Comparison of ENCODE assay signal across 25 cellular contexts in genomic region chr22:48417143-48418070, GRCh38.
DNase-seq lines count a peak whose midpoint lies in the region; ATAC-seq, FAIRE-seq and TF ChIP-seq lines count a peak whose summit lies in the region.
"Had no signal": no experiment of that assay in that cellular context is flagged by ENCODE, and none has a peak within 500 bp of the region (broad histone marks: within the 10 kb centered on the region; RNA-seq: fewer than 3 reads in every experiment).

No MANE protein-coding gene starts in this region.

- H3K27ac ChIP-seq in H1 (ENCODE audit: low read depth, low read length), result no peak overlapping the region
- H3K27ac ChIP-seq in neuronal stem cell (replicated peaks; ENCODE audit: low read length), result no peak overlapping the region
- H3K27ac ChIP-seq in upper lobe of right lung, result no peak overlapping the region
- H3K27ac ChIP-seq: 22Rv1, C4-2B had no signal

- H3K79me2 ChIP-seq in H1 (ENCODE audit: control insufficient read depth in 1 of 2, insufficient read depth in 2 of 2, low read length in 2 of 2), result no peaks in the 10 kb centered on the region

- H3K9me3 ChIP-seq in H1 (ENCODE audit: insufficient read depth in 2 of 2, low read depth in 1 of 2, low read length in 1 of 2) (no peaks in the 10 kb centered on the region), neuronal stem cell (replicated peaks in 1 of 2; ENCODE audit: control insufficient read depth in 2 of 2, insufficient read depth in 1 of 2, low read depth in 1 of 2, low read length in 2 of 2) (no peaks in the 10 kb centered on the region), upper lobe of right lung (no peaks in the 10 kb centered on the region)
- H3K9me3 ChIP-seq: Caco-2 had no signal

- H3K18ac ChIP-seq in H1 (ENCODE audit: extremely low read depth, low read length) (no peak overlapping the region), neuronal stem cell (ENCODE audit: low read length) (peak overlapping the region; percentile 69)

- H3K4me3 ChIP-seq in H1 (ENCODE audit: extremely low read depth in 1 of 4, insufficient read depth in 2 of 4, low read depth in 3 of 4, low read length in 4 of 4) (no peak overlapping the region), neuronal stem cell (ENCODE audit: low read length in 2 of 2) (no peak overlapping the region), upper lobe of right lung (no peak overlapping the region)
- H3K4me3 ChIP-seq: K562 had no signal

- no peak for ATAC-seq in upper lobe of right lung
- ATAC-seq: CD8-positive, alpha-beta T cell; K562 had no signal

- intact Hi-C loops in upper lobe of right lung (cut with DNase I), result no loop called here

- H3K36me3 ChIP-seq in H1 (ENCODE audit: control insufficient read depth in 2 of 4, insufficient read depth in 4 of 4, low read length in 3 of 4), result no peaks in the 10 kb centered on the region
- H3K36me3 ChIP-seq in neuronal stem cell (replicated peaks in 1 of 2; ENCODE audit: control insufficient read depth in 2 of 2, insufficient read depth in 2 of 2, low read length in 2 of 2), result no peaks in the 10 kb centered on the region
- H3K36me3 ChIP-seq in upper lobe of right lung, result no peaks in the 10 kb centered on the region

- H4K5ac ChIP-seq in H1 (ENCODE audit: insufficient read length, low read depth, low read length), result no peak overlapping the region

- 90% methylated on average over 25 of the region's 25 CpGs; no CpG with 5 or more reads in 1 of the 2 experiments for WGBS in H1 (ENCODE audit: extremely low coverage in 1 of 2, insufficient coverage in 1 of 2, insufficient read length in 1 of 2, insufficient replicate concordance in 2 of 2, low coverage in 1 of 2, low lambda C conversion rate in 2 of 2, missing lambda C conversion rate in 1 of 2), 2 experiments
- no CpG with 5 or more reads among the region's 25 CpGs for WGBS in neuronal stem cell (ENCODE audit: extremely low coverage in 2 of 2, insufficient read length in 2 of 2, insufficient replicate concordance in 1 of 2), 2 donors

- POLR2A ChIA-PET in H1 (lab: Charles Lee; ENCODE audit: partially characterized antibody), result interaction anchor here (0.9 kb wide), 1 partner anchor 112 kb away, joined by 3 read pairs; no protein-coding TSS in a partner anchor

- no peak overlapping the region for H2BK15ac ChIP-seq in H1 (ENCODE audit: low read length)
- H2BK15ac ChIP-seq in neuronal stem cell (ENCODE audit: low read length), result peak overlapping the region; percentile 46

- no peak overlapping the region for H3K4me2 ChIP-seq in H1 (ENCODE audit: insufficient read depth in 1 of 2, low read depth in 2 of 2, low read length in 2 of 2)
- H3K4me2 ChIP-seq in neuronal stem cell (ENCODE audit: insufficient read depth, low read length, poor library complexity, severe bottlenecking), result no peak overlapping the region

- H2BK12ac ChIP-seq in H1 (ENCODE audit: low read depth, low read length), result no peak overlapping the region
- H2BK12ac ChIP-seq in neuronal stem cell (ENCODE audit: low read length), result no peak overlapping the region

- peaks cover 6% of the 10 kb centered on the region; the same call in 1 of the 2 replicates for H3K23me2 ChIP-seq in H1 (ENCODE audit: low read depth, low read length)

- no peaks in the 10 kb centered on the region for H4K20me1 ChIP-seq in H1 (replicated peaks in 1 of 2; ENCODE audit: control insufficient read depth in 1 of 2, insufficient read depth in 2 of 2, low read length in 2 of 2)

- no peak overlapping the region for H2AK5ac ChIP-seq in H1 (ENCODE audit: low read depth, low read length)
- peak overlapping the region; percentile 31 for H2AK5ac ChIP-seq in neuronal stem cell (ENCODE audit: low read depth, low read length)

- no peak overlapping the region for H3K56ac ChIP-seq in H1 (replicated peaks; ENCODE audit: insufficient read length, low read depth, low read length)

- H3K23ac ChIP-seq in H1 (ENCODE audit: insufficient read length) (no peak overlapping the region), neuronal stem cell (ENCODE audit: low read depth, low read length, poor library complexity) (peak overlapping the region; percentile 32)

- no peak for TF ChIP-seq RAD21 in H1 (IDR thresholded peaks at IDR 0.05 in 1 of 2, conservative IDR thresholded peaks at IDR 0.05 in 1 of 2; ENCODE audit: low read depth in 2 of 2, low read length in 2 of 2)

- H2BK5ac ChIP-seq in H1 (ENCODE audit: low read depth, low read length) (no peak overlapping the region), neuronal stem cell (ENCODE audit: low read length) (no peak overlapping the region)

- H3K4me1 ChIP-seq in H1 (replicated peaks in 1 of 4; ENCODE audit: control insufficient read depth in 3 of 4, insufficient read depth in 4 of 4, low read length in 3 of 4), result peaks cover 0 to 3% (median 0%) of the 10 kb centered on the region in 4 experiments; a peak in 3 of 7 replicates
- H3K4me1 ChIP-seq in neuronal stem cell (ENCODE audit: control insufficient read depth in 2 of 2, insufficient read depth in 1 of 2, low read depth in 1 of 2, low read length in 2 of 2), result peaks cover 0 to 6% of the 10 kb centered on the region in 2 donors
- H3K4me1 ChIP-seq in upper lobe of right lung, result no peaks in the 10 kb centered on the region
- H3K4me1 ChIP-seq: Caco-2 had no signal

- H3K79me1 ChIP-seq in H1 (ENCODE audit: low read depth, low read length) (no peaks in the 10 kb centered on the region), neuronal stem cell (ENCODE audit: low read depth, low read length) (no peaks in the 10 kb centered on the region)

- H3K27me3 ChIP-seq in H1 (replicated peaks in 1 of 4; ENCODE audit: control insufficient read depth in 3 of 4, extremely low read depth in 1 of 4, insufficient read depth in 3 of 4, low read length in 3 of 4) (no peaks in the 10 kb centered on the region; a peak in 1 of 7 replicates), neuronal stem cell (ENCODE audit: control insufficient read depth in 3 of 3, insufficient read depth in 3 of 3, low read depth in 1 of 3, low read length in 3 of 3) (no peaks in the 10 kb centered on the region), upper lobe of right lung (no peaks in the 10 kb centered on the region)

- H2AFZ ChIP-seq in H1 (ENCODE audit: low read length) (no peak overlapping the region), neuronal stem cell (ENCODE audit: low read length) (no peak overlapping the region)

- FAIRE-seq in H1 (lab: Jason Lieb, UNC) (no peak), H54 (lab: Jason Lieb, UNC) (no peak)
- FAIRE-seq: GM12891, K562, RCC 7860 had no signal

- H4K91ac ChIP-seq in H1 (replicated peaks; ENCODE audit: insufficient read length, low read length), result no peak overlapping the region
- H4K91ac ChIP-seq in neuronal stem cell (ENCODE audit: low read depth, low read length, poor library complexity), result no peak overlapping the region

- H2BK20ac ChIP-seq in H1 (ENCODE audit: low read length), result no peak overlapping the region

- TF ChIP-seq POLR2A in H1 (IDR thresholded peaks at IDR 0.05; ENCODE audit: control extremely low read depth in 1 of 2, low read depth in 2 of 2, low read length in 2 of 2), result no peak
- TF ChIP-seq POLR2A in H54 (IDR thresholded peaks at IDR 0.05; ENCODE audit: low read depth, low read length), result no peak

- H3K14ac ChIP-seq in H1 (ENCODE audit: insufficient read length), result no peak overlapping the region
- H3K14ac ChIP-seq in neuronal stem cell (ENCODE audit: low read length), result no peak overlapping the region

- H3K4ac ChIP-seq in H1 (replicated peaks; ENCODE audit: insufficient read length, low read depth, low read length), result no peak overlapping the region
- no peak overlapping the region for H3K4ac ChIP-seq in neuronal stem cell (ENCODE audit: low read length)

- TF ChIP-seq CTCF in H1 (IDR thresholded peaks at IDR 0.05; ENCODE audit: control extremely low read depth in 1 of 3, insufficient read depth in 1 of 3, low read depth in 1 of 3, low read length in 3 of 3) (no peak), upper lobe of right lung (IDR thresholded peaks at IDR 0.05) (no peak)

- TF ChIP-seq EP300 in H1 (IDR thresholded peaks at IDR 0.05; ENCODE audit: borderline replicate concordance in 1 of 2, low read depth in 2 of 2, low read length in 2 of 2), result no peak

- H4K8ac ChIP-seq in H1 (ENCODE audit: extremely low read depth, insufficient read depth, low read length) (peak overlapping the region; percentile 18; the same call in 1 of the 2 replicates), neuronal stem cell (ENCODE audit: low read depth, low read length) (no peak overlapping the region)

- CTCF ChIA-PET in H1 (lab: Charles Lee; ENCODE audit: partially characterized antibody), result interaction anchor here (0.6 to 1.6 kb wide), 3 partner anchors 17 to 140 kb away, joined by 3 read pairs; no protein-coding TSS in a partner anchor

- no peak overlapping the region for H2BK120ac ChIP-seq in H1 (replicated peaks; ENCODE audit: low read depth, low read length)
- no peak overlapping the region for H2BK120ac ChIP-seq in neuronal stem cell (ENCODE audit: low read depth, low read length)

- no peak overlapping the region for H3K9ac ChIP-seq in H1 (replicated peaks in 1 of 4; ENCODE audit: extremely low read depth in 1 of 4, low read depth in 3 of 4, low read length in 3 of 4)
- H3K9ac ChIP-seq in neuronal stem cell (ENCODE audit: low read depth, low read length, poor library complexity), result no peak overlapping the region

- peak; percentile 49 for DNase-seq in activated effector memory CD4-positive, alpha-beta T cell treated with anti-CD3 and anti-CD28 coated beads, Interleukin-2, amount 50 U/mL, for 16 hours
- no peak for DNase-seq in activated effector memory CD4-positive, alpha-beta T cell treated with Interleukin-2 at 50 U/mL for 16 hours
- no peak for DNase-seq in H1 (ENCODE audit: low read depth in 1 of 2, low spot score in 2 of 2)
- DNase-seq in neuronal stem cell (ENCODE audit: low spot score), result no peak
- peak; percentile 56 for DNase-seq in upper lobe of right lung
- no peak for DNase-seq in activated gamma-delta T cell (lab: John Stamatoyannopoulos, UW)
- no peak for DNase-seq in H54 (ENCODE audit: insufficient read length, low spot score)
- no peak for DNase-seq in GDM1 (lab: John Stamatoyannopoulos, UW)
- DNase-seq: Caco-2; CD8-positive, alpha-beta T cell; DMS 273 treated with DMSO at 0.1 percent for 48 hours; DMS79; EL; GF-D8; NCI-H1105 treated with DMSO at 0.1 percent for 48 hours; NCI-H2029; NCI-H446; NCI-H524 treated with DMSO at 0.1 percent for 48 hours; NCI-H774; SIG-M5 had no signal

TF ChIP-seq in H1, 55 proteins besides CTCF, POLR2A, EP300 and RAD21:
- no peak for TF ChIP-seq CTBP2 (IDR thresholded peaks at IDR 0.05; ENCODE audit: borderline replicate concordance, insufficient read depth, insufficient read length, low read length)
- TF ChIP-seq MAFK (IDR thresholded peaks at IDR 0.05; ENCODE audit: low read depth, low read length), result no peak
- no peak for TF ChIP-seq KDM5A (IDR thresholded peaks at IDR 0.05; ENCODE audit: low read length)
- TF ChIP-seq BCL11A (IDR thresholded peaks at IDR 0.05; ENCODE audit: low read depth in 2 of 2, low read length in 2 of 2), result no peak
- no peak for TF ChIP-seq GABPA (IDR thresholded peaks at IDR 0.05; ENCODE audit: borderline replicate concordance, insufficient read depth, low read length)

Comparison
In these comparisons a context has a peak if more than half of its experiments do, and no peak if none do; other contexts are left out.
1. DNase-seq: peak in activated effector memory CD4-positive, alpha-beta T cell treated with anti-CD3 and anti-CD28 coated beads, Interleukin-2, amount 50 U/mL, for 16 hours (single experiment) and upper lobe of right lung (single experiment); none in activated effector memory CD4-positive, alpha-beta T cell treated with Interleukin-2 at 50 U/mL for 16 hours (single experiment), H1 (0 of 2), neuronal stem cell (single experiment), activated gamma-delta T cell (single experiment), H54 (single experiment) and GDM1 (single experiment).